In the genomic region with DNA sequence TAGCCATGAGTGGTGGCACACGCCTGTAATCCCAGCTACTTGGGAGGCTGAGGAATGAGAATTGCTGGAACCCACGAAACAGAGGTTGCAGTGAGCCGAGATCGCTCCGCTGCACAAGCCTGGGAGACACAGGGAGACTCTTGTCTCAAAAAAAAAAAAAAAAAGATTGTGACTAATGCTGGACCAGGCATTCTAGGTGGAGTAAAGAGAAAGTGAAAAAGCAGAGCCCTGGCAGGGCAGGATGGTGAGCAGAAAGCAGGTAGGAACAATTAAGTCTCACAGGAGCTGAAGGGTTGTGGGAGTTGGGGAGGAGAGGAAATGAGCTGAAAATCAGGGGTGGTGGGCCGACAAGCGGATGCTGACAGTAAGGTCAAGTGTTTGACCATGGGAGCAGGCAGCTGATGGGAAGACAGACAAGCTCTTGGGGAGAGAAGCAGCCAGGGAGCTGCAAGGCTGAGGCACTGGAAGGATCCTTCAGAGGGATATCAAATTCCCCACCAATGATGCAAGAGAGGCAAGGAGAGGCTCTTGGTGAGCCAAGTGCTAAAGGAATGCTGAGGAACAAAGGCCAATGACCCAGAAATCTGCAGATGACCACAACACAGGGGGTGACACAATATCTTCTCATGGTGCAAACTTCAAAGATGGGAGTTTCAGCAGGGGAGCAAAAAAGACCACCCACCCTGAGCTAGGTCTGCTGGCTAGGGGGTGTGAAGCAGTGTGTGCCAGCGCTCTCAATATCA, we compare ENCODE assay signal across 11 cellular contexts.
A peak's percentile ranks its signal among the peaks of the same experiment; 100 is the strongest.
DNase-seq lines count a peak whose midpoint lies in the region; ATAC-seq and TF ChIP-seq lines count a peak whose summit lies in the region.
"Had no signal": no experiment of that assay in that cellular context is flagged by ENCODE, and none has a peak within 500 bp of the region (broad histone marks: within the 10 kb centered on the region; RNA-seq: fewer than 3 reads in every experiment).

No MANE protein-coding gene starts in this region.

- no peaks in the 10 kb centered on the region for H3K9me3 Mint-ChIP-seq in T-helper 2 cell treated with Interferon-gamma antibody and Interleukin-4, amounts not matched to agents 5 μg/mL and 100 μg/mL, for 36 hours

- no peak overlapping the region for H3K27ac Mint-ChIP-seq in T-helper 2 cell treated with Interferon-gamma antibody and Interleukin-4, amounts not matched to agents 5 μg/mL and 100 μg/mL, for 36 hours

- no peak overlapping the region for H3K4me3 Mint-ChIP-seq in T-helper 2 cell treated with Interferon-gamma antibody and Interleukin-4, amounts not matched to agents 5 μg/mL and 100 μg/mL, for 36 hours

- H3K4me1 Mint-ChIP-seq in T-helper 2 cell treated with Interferon-gamma antibody and Interleukin-4, amounts not matched to agents 5 μg/mL and 100 μg/mL, for 36 hours (ENCODE audit: low read depth) = peaks cover 2% of the 10 kb centered on the region

- H3K27me3 Mint-ChIP-seq in T-helper 2 cell treated with Interferon-gamma antibody and Interleukin-4, amounts not matched to agents 5 μg/mL and 100 μg/mL, for 36 hours (ENCODE audit: low read depth) = no peaks in the 10 kb centered on the region

- H3K36me3 Mint-ChIP-seq in T-helper 2 cell treated with Interferon-gamma antibody and Interleukin-4, amounts not matched to agents 5 μg/mL and 100 μg/mL, for 36 hours (ENCODE audit: low read depth) = no peaks in the 10 kb centered on the region

- DNase-seq in AG09319 (ENCODE audit: extremely low read depth, low read depth) (peak; percentile 51), LHCN-M2 (ENCODE audit: low read depth) (peak; percentile 86), dermis blood vessel endothelial cell (peak; percentile 23), myocyte (ENCODE audit: low read depth) (peak; percentile 79), left lobe of liver (ENCODE audit: low spot score) (no peak)
- no peak for DNase-seq in T-helper 2 cell treated with Interferon-gamma antibody and Interleukin-4, amounts not matched to agents 5 μg/mL and 100 μg/mL, for 36 hours (ENCODE audit: low spot score)
- DNase-seq: mucosa of descending colon, NCI-H187 treated with DMSO at 0.1 percent for 48 hours, Right ventricle myocardium superior had no signal

- no peak for TF ChIP-seq CTCF in AG09319 (IDR thresholded peaks at IDR 0.05; ENCODE audit: low read depth, low read length)

- no peak for ATAC-seq in esophagus mucosa
- no peak for ATAC-seq in GM18870 (IDR thresholded peaks at IDR 0.05; ENCODE audit: unreplicated experiment)
- ATAC-seq in left lobe of liver = no peak
- ATAC-seq: mucosa of descending colon had no signal

Comparison
In these comparisons a context has a peak if more than half of its experiments do, and no peak if none do; other contexts are left out.
1. DNase-seq: peak in AG09319 (single experiment), LHCN-M2 (single experiment), dermis blood vessel endothelial cell (single experiment) and myocyte (single experiment); none in T-helper 2 cell treated with Interferon-gamma antibody and Interleukin-4, amounts not matched to agents 5 μg/mL and 100 μg/mL, for 36 hours (single experiment) and left lobe of liver (single experiment).